Comparison of ENCODE assay signal across 24 cellular contexts in the genomic region with DNA sequence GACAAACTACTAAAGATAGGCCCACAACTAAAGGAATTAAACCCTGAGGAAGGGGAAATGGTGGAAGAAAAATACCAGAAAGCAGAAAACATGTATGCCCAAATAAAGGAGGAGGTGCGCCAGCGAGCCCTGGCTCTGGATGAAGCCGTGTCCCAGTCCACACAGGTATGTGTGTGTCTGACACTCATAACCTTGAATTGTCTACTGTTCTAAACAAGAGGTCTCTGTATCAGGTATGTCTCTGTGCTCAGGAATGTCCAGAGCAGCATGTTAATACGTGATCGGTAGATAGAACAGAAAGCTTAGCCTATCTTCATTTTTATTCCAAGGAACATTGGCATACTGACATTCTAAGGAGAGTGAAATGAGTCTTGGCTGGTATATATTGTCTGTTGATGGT. TPM values are rescaled to one million over a fixed set of nuclear protein-coding genes. Genes with fewer than 3 reads are reported as not detected.
A peak's percentile ranks its signal among the peaks of the same experiment; 100 is the strongest.
DNase-seq lines count a peak whose midpoint lies in the region; ATAC-seq and TF ChIP-seq lines count a peak whose summit lies in the region.
"Had no signal": no experiment of that assay in that cellular context is flagged by ENCODE, and none has a peak within 500 bp of the region (broad histone marks: within the 10 kb centered on the region; RNA-seq: fewer than 3 reads in every experiment).

No MANE protein-coding gene starts in this region.

- no peak for DNase-seq in activated T-cell treated with anti-CD3 and anti-CD28 coated beads, Interleukin-2, amount 50 U/mL, for 24 hours
- DNase-seq in activated T-cell treated with anti-CD3 and anti-CD28 coated beads for 4 hours (no peak), HFFc6 (no peak), endothelial cell (ENCODE audit: low spot score) (no peak), NCI-H1092 treated with DMSO at 0.1 percent for 48 hours (lab: John Stamatoyannopoulos, UW) (no peak), glomerular visceral epithelial cell (ENCODE audit: extremely low spot score) (no peak)
- no peak for DNase-seq in natural killer cell treated with Interleukin-12 subunit alpha and Interleukin-12 subunit beta and Interleukin-15 and Interleukin-18, amount 100 ng/mL, for 72 hours (ENCODE audit: low spot score)
- DNase-seq: 8988T; activated CD4-positive, alpha-beta T cell treated with anti-CD3 and anti-CD28 coated beads, Interleukin-2, amount 10 ng/mL, durations not matched to agents 7 days and 5 days; CD4-positive, alpha-beta T cell; effector CD8-positive, alpha-beta T cell; EL; H9; head of caudate nucleus; KG1; MM.1S; NCI-H1417 treated with DMSO at 0.1 percent for 48 hours; NCI-H345; Peyer's patch; stimulated activated naive CD8-positive, alpha-beta T cell treated with anti-CD3 and anti-CD28 coated beads, Interleukin-15, Interleukin-2, amounts not matched to agents 100 U/mL and 50 U/mL, for 24 hours; thyroid gland had no signal

- H3K27me3 Mint-ChIP-seq in activated T-cell treated with anti-CD3 and anti-CD28 coated beads, Interleukin-2, amount 50 U/mL, for 24 hours = no peaks in the 10 kb centered on the region
- H3K27me3 Mint-ChIP-seq in HFFc6 (ENCODE audit: insufficient read depth) = peaks cover 6% of the 10 kb centered on the region; the same call in 1 of the 2 replicates
- H3K27me3 Mint-ChIP-seq in endothelial cell (ENCODE audit: unreplicated experiment) = peaks cover 3% of the 10 kb centered on the region
- no peaks in the 10 kb centered on the region for H3K27me3 Mint-ChIP-seq in natural killer cell treated with Interleukin-12 subunit alpha and Interleukin-12 subunit beta and Interleukin-15 and Interleukin-18, amount 100 ng/mL, for 72 hours
- H3K27me3 Mint-ChIP-seq: activated CD4-positive, alpha-beta T cell treated with anti-CD3 and anti-CD28 coated beads, Interleukin-2, amount 10 ng/mL, durations not matched to agents 7 days and 5 days; CD4-positive, alpha-beta T cell; memory B cell had no signal

- peak overlapping the region; percentile 8 for H3K27ac Mint-ChIP-seq in activated T-cell treated with anti-CD3 and anti-CD28 coated beads, Interleukin-2, amount 50 U/mL, for 24 hours
- H3K27ac Mint-ChIP-seq in HFFc6 (peak overlapping the region; percentile 58), endothelial cell (ENCODE audit: unreplicated experiment) (peak overlapping the region; percentile 65)
- H3K27ac Mint-ChIP-seq in natural killer cell treated with Interleukin-12 subunit alpha and Interleukin-12 subunit beta and Interleukin-15 and Interleukin-18, amount 100 ng/mL, for 72 hours = peak overlapping the region; percentile 58 to 60
- H3K27ac Mint-ChIP-seq: activated CD4-positive, alpha-beta T cell treated with anti-CD3 and anti-CD28 coated beads, Interleukin-2, amount 10 ng/mL, durations not matched to agents 7 days and 5 days; CD4-positive, alpha-beta T cell; H9; memory B cell had no signal

- H3K4me3 Mint-ChIP-seq in activated T-cell treated with anti-CD3 and anti-CD28 coated beads, Interleukin-2, amount 50 U/mL, for 24 hours = no peak overlapping the region
- no peak overlapping the region for H3K4me3 Mint-ChIP-seq in HFFc6
- peak overlapping the region; percentile 63 for H3K4me3 Mint-ChIP-seq in endothelial cell (ENCODE audit: unreplicated experiment)
- H3K4me3 Mint-ChIP-seq in natural killer cell treated with Interleukin-12 subunit alpha and Interleukin-12 subunit beta and Interleukin-15 and Interleukin-18, amount 100 ng/mL, for 72 hours = peak overlapping the region; percentile 10
- H3K4me3 Mint-ChIP-seq: activated CD4-positive, alpha-beta T cell treated with anti-CD3 and anti-CD28 coated beads, Interleukin-2, amount 10 ng/mL, durations not matched to agents 7 days and 5 days; CD4-positive, alpha-beta T cell; H9; memory B cell had no signal

- no peaks in the 10 kb centered on the region for H3K9me3 Mint-ChIP-seq in activated T-cell treated with anti-CD3 and anti-CD28 coated beads, Interleukin-2, amount 50 U/mL, for 24 hours
- H3K9me3 Mint-ChIP-seq in HFFc6 (no peaks in the 10 kb centered on the region), endothelial cell (ENCODE audit: unreplicated experiment) (no peaks in the 10 kb centered on the region)
- H3K9me3 Mint-ChIP-seq in natural killer cell treated with Interleukin-12 subunit alpha and Interleukin-12 subunit beta and Interleukin-15 and Interleukin-18, amount 100 ng/mL, for 72 hours = no peaks in the 10 kb centered on the region
- H3K9me3 Mint-ChIP-seq: activated CD4-positive, alpha-beta T cell treated with anti-CD3 and anti-CD28 coated beads, Interleukin-2, amount 10 ng/mL, durations not matched to agents 7 days and 5 days; CD4-positive, alpha-beta T cell; H9; memory B cell had no signal

- TF ChIP-seq CTCF in HFFc6 (IDR thresholded peaks at IDR 0.05) (no peak), endothelial cell (IDR thresholded peaks at IDR 0.05; ENCODE audit: unreplicated experiment) (no peak)

- peaks cover 10% of the 10 kb centered on the region for H3K4me1 Mint-ChIP-seq in activated T-cell treated with anti-CD3 and anti-CD28 coated beads, Interleukin-2, amount 50 U/mL, for 24 hours (ENCODE audit: low read depth)
- H3K4me1 Mint-ChIP-seq in HFFc6 (ENCODE audit: low read depth) (peaks cover 26% of the 10 kb centered on the region), endothelial cell (ENCODE audit: unreplicated experiment) (no peaks in the 10 kb centered on the region)
- peaks cover 4 to 20% of the 10 kb centered on the region in 2 donors for H3K4me1 Mint-ChIP-seq in natural killer cell treated with Interleukin-12 subunit alpha and Interleukin-12 subunit beta and Interleukin-15 and Interleukin-18, amount 100 ng/mL, for 72 hours (ENCODE audit: low read depth in 2 of 2)
- H3K4me1 Mint-ChIP-seq: activated CD4-positive, alpha-beta T cell treated with anti-CD3 and anti-CD28 coated beads, Interleukin-2, amount 10 ng/mL, durations not matched to agents 7 days and 5 days; H9; memory B cell had no signal

- H3K36me3 Mint-ChIP-seq in activated T-cell treated with anti-CD3 and anti-CD28 coated beads, Interleukin-2, amount 50 U/mL, for 24 hours (ENCODE audit: low read depth) = peaks cover 86% of the 10 kb centered on the region
- H3K36me3 Mint-ChIP-seq in HFFc6 (ENCODE audit: low read depth) = peaks cover 61% of the 10 kb centered on the region
- peaks cover 52% of the 10 kb centered on the region for H3K36me3 Mint-ChIP-seq in endothelial cell (ENCODE audit: low read depth, unreplicated experiment)
- H3K36me3 Mint-ChIP-seq in natural killer cell treated with Interleukin-12 subunit alpha and Interleukin-12 subunit beta and Interleukin-15 and Interleukin-18, amount 100 ng/mL, for 72 hours = peaks cover 54% of the 10 kb centered on the region

- no peak for ATAC-seq in natural killer cell treated with Interleukin-12 subunit alpha and Interleukin-12 subunit beta and Interleukin-15 and Interleukin-18, amount 100 ng/mL, for 72 hours
- no peak for ATAC-seq in GM18498 (IDR thresholded peaks at IDR 0.05; ENCODE audit: unreplicated experiment)
- ATAC-seq: stimulated activated naive CD8-positive, alpha-beta T cell treated with anti-CD3 and anti-CD28 coated beads, Interleukin-15, Interleukin-2, amounts not matched to agents 100 U/mL and 50 U/mL, for 24 hours had no signal

RNA-seq across cellular contexts. Expression of a gene that starts 55.8 kb away (rescaled TPM):
- not detected for total RNA-seq in HFFc6 (2021; fragmentation: NEBNext Ultra II Directional; extraction: Animal tissue kit (Norgen Biotek cat#: 25700))
- not detected for total RNA-seq in endothelial cell (ENCODE audit: unreplicated experiment)
- under 1 TPM in 1 of 2 donors, not detected in 1; 0.24 TPM for total RNA-seq in natural killer cell treated with Interleukin-12 subunit alpha and Interleukin-12 subunit beta and Interleukin-15 and Interleukin-18, amount 100 ng/mL, for 72 hours
- total RNA-seq: activated CD4-positive, alpha-beta T cell treated with anti-CD3 and anti-CD28 coated beads, Interleukin-2, amount 10 ng/mL, durations not matched to agents 7 days and 5 days; CD4-positive, alpha-beta T cell; epithelial cell of proximal tubule had no signal

Comparison
In these comparisons a context has a peak if more than half of its experiments do, and no peak if none do; other contexts are left out.
1. H3K27ac Mint-ChIP-seq: peak in every context shown above with its lines; median percentile 65 in endothelial cell; 59 in natural killer cell treated with Interleukin-12 subunit alpha and Interleukin-12 subunit beta and Interleukin-15 and Interleukin-18, amount 100 ng/mL, for 72 hours; 58 in HFFc6; 8 in activated T-cell treated with anti-CD3 and anti-CD28 coated beads, Interleukin-2, amount 50 U/mL, for 24 hours.
2. H3K4me3 Mint-ChIP-seq: peak in endothelial cell (single experiment) and natural killer cell treated with Interleukin-12 subunit alpha and Interleukin-12 subunit beta and Interleukin-15 and Interleukin-18, amount 100 ng/mL, for 72 hours (single experiment); none in activated T-cell treated with anti-CD3 and anti-CD28 coated beads, Interleukin-2, amount 50 U/mL, for 24 hours (single experiment) and HFFc6 (single experiment).